19 cellular contexts compared by ENCODE assay signal in the genomic region with DNA sequence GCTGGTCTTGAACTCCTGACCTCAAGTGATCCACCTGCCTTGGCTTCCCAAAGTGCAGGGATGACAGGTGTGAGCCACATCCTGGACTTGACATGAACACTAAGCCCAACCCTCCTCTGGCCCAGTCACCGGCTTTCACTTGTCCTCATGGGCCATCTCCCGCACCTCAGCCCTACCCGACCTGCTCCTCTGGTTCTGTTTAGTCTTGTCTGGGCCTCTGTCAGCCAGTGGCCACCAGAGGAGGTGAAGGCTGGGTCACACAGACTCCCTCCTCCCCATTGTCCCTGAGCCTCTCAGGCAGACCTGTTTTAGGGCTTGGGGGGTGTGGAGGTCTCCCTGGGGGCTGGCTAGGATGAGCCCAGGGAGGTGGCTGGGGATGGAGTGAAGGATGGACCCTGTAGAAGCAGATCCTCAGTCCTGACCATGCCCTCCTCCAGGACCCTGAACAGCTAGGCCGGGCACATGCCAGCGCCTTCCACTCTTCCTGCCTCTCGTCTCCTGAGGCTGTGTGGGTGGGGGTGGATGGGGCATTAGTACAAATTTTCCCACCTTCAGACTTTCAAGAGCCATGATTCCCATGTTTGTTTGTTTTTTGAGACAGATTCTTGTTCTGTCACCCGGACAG. TPM values are rescaled to one million over a fixed set of nuclear protein-coding genes. Genes with fewer than 3 reads are reported as not detected.
DNase-seq lines count a peak whose midpoint lies in the region; ATAC-seq and TF ChIP-seq lines count a peak whose summit lies in the region.
"Had no signal": no experiment of that assay in that cellular context is flagged by ENCODE, and none has a peak within 500 bp of the region (broad histone marks: within the 10 kb centered on the region; RNA-seq: fewer than 3 reads in every experiment).

No MANE protein-coding gene starts in this region.

- peak overlapping the region; percentile 75 for H2BK12ac ChIP-seq in mesenchymal stem cell (ENCODE audit: low read length in 2 of 2)

- no peak overlapping the region for H3K4me2 ChIP-seq in mesenchymal stem cell (ENCODE audit: low read length, poor library complexity, severe bottlenecking)

- H2BK120ac ChIP-seq in mesenchymal stem cell (ENCODE audit: low read depth, low read length): no peak overlapping the region

- no peaks in the 10 kb centered on the region for H3K36me3 ChIP-seq in mesenchymal stem cell (ENCODE audit: control insufficient read depth in 1 of 2, insufficient read depth in 2 of 2, low read depth in 1 of 2, low read length in 2 of 2)

- H3K9me3 ChIP-seq in mesenchymal stem cell (ENCODE audit: control insufficient read depth, low read length): no peaks in the 10 kb centered on the region

- H2BK15ac ChIP-seq in mesenchymal stem cell (ENCODE audit: low read depth, poor library complexity, severe bottlenecking): peak overlapping the region; percentile 6

- H3K27ac ChIP-seq in mesenchymal stem cell (ENCODE audit: low read length, poor library complexity, severe bottlenecking) (no peak overlapping the region), substantia nigra (ENCODE audit: low read depth, low read length, poor library complexity, severe bottlenecking) (no peak overlapping the region)
- H3K27ac ChIP-seq: HL-60 had no signal

- H2BK5ac ChIP-seq in mesenchymal stem cell (ENCODE audit: low read depth, low read length, poor library complexity, severe bottlenecking): no peak overlapping the region

- H3K4me3 Mint-ChIP-seq in dendritic cell treated with granulocyte-macrophage colony-stimulating factor and Interleukin-4, amounts not matched to agents 40 ng/mL and 50 ng/mL, for 4 days: no peak overlapping the region
- no peak overlapping the region for H3K4me3 Mint-ChIP-seq in stimulated activated naive B cell treated with anti-CD40 and anti-IgM and Interleukin-4, amounts not matched to agents 10 μg/mL and 1 μg/mL and 100 μg/mL, for 72 hours
- H3K4me3 Mint-ChIP-seq in stimulated activated effector memory CD8-positive, alpha-beta T cell treated with anti-CD3 and anti-CD28 coated beads, Interleukin-12 subunit alpha, Interleukin-12 subunit beta, amount 100 ng/mL, for 72 hours: no peak overlapping the region
- H3K4me3 Mint-ChIP-seq: CD8-positive, alpha-beta memory T cell had no signal

- no peak overlapping the region for H3K23ac ChIP-seq in mesenchymal stem cell (ENCODE audit: low read length in 2 of 2)

- H3K4me3 ChIP-seq in LNCaP clone FGC (ENCODE audit: low read depth, low read length) (no peak overlapping the region), mesenchymal stem cell (ENCODE audit: insufficient read depth in 1 of 2, low read depth in 1 of 2, low read length in 2 of 2) (no peak overlapping the region)

- H3K27ac Mint-ChIP-seq in dendritic cell treated with granulocyte-macrophage colony-stimulating factor and Interleukin-4, amounts not matched to agents 40 ng/mL and 50 ng/mL, for 4 days: peak overlapping the region; percentile 56
- peak overlapping the region; percentile 9 for H3K27ac Mint-ChIP-seq in stimulated activated naive B cell treated with anti-CD40 and anti-IgM and Interleukin-4, amounts not matched to agents 10 μg/mL and 1 μg/mL and 100 μg/mL, for 72 hours
- no peak overlapping the region for H3K27ac Mint-ChIP-seq in stimulated activated effector memory CD8-positive, alpha-beta T cell treated with anti-CD3 and anti-CD28 coated beads, Interleukin-12 subunit alpha, Interleukin-12 subunit beta, amount 100 ng/mL, for 72 hours

- DNase-seq in LNCaP clone FGC (ENCODE audit: low read depth): peak; percentile 65
- DNase-seq in mesenchymal stem cell: no peak
- DNase-seq in stimulated activated naive B cell treated with anti-CD40 and anti-IgM and Interleukin-4, amounts not matched to agents 10 μg/mL and 1 μg/mL and 100 μg/mL, for 72 hours: no peak
- no peak for DNase-seq in substantia nigra (lab: John Stamatoyannopoulos, UW)
- no peak for DNase-seq in stimulated activated effector memory CD8-positive, alpha-beta T cell treated with anti-CD3 and anti-CD28 coated beads, Interleukin-12 subunit alpha, Interleukin-12 subunit beta, amount 100 ng/mL, for 72 hours (ENCODE audit: low spot score in 2 of 2)
- DNase-seq in stimulated activated CD4-positive, alpha-beta T cell treated with anti-CD3 and anti-CD28 coated beads, Interleukin-4, amount 100 ng/mL, for 24 hours: no peak
- DNase-seq: Calu3, H7, NCI-H1105, NCI-H1436 treated with DMSO at 0.1 percent for 48 hours, NCI-H187 treated with DMSO at 0.1 percent for 48 hours, NCI-H2171 treated with DMSO at 0.1 percent for 48 hours, NCI-H524 treated with DMSO at 0.1 percent for 48 hours, NCI-H774, Right ventricle myocardium superior had no signal

- no peak overlapping the region for H2AFZ ChIP-seq in mesenchymal stem cell (ENCODE audit: low read depth, low read length)

- no peak overlapping the region for H2AK5ac ChIP-seq in mesenchymal stem cell (ENCODE audit: low read length, severe bottlenecking)

- intact Hi-C loops in dendritic cell treated with granulocyte-macrophage colony-stimulating factor and Interleukin-4, amounts not matched to agents 40 ng/mL and 50 ng/mL, for 4 days (cut with micrococcal nuclease): no loop called here

- peaks cover 10% of the 10 kb centered on the region for H3K4me1 Mint-ChIP-seq in dendritic cell treated with granulocyte-macrophage colony-stimulating factor and Interleukin-4, amounts not matched to agents 40 ng/mL and 50 ng/mL, for 4 days (ENCODE audit: low read depth)
- H3K4me1 Mint-ChIP-seq in stimulated activated naive B cell treated with anti-CD40 and anti-IgM and Interleukin-4, amounts not matched to agents 10 μg/mL and 1 μg/mL and 100 μg/mL, for 72 hours: peaks cover 0 to 12% of the 10 kb centered on the region in 2 donors
- no peaks in the 10 kb centered on the region for H3K4me1 Mint-ChIP-seq in stimulated activated effector memory CD8-positive, alpha-beta T cell treated with anti-CD3 and anti-CD28 coated beads, Interleukin-12 subunit alpha, Interleukin-12 subunit beta, amount 100 ng/mL, for 72 hours
- H3K4me1 Mint-ChIP-seq: CD14-positive monocyte; CD8-positive, alpha-beta memory T cell had no signal

- no peak for TF ChIP-seq CTCF in LNCaP clone FGC (IDR thresholded peaks at IDR 0.05; ENCODE audit: control insufficient read depth, extremely low read depth, insufficient read depth)

- H3K4ac ChIP-seq in mesenchymal stem cell (ENCODE audit: low read depth in 1 of 2, low read length in 2 of 2): peak overlapping the region in 1 of 2 experiments; percentile 15

- H3K27me3 ChIP-seq in mesenchymal stem cell (ENCODE audit: control insufficient read depth in 1 of 2, insufficient read depth in 1 of 2, low read length in 2 of 2): peaks cover 0 to 11% of the 10 kb centered on the region in 2 experiments

- no peaks in the 10 kb centered on the region for H3K36me3 Mint-ChIP-seq in dendritic cell treated with granulocyte-macrophage colony-stimulating factor and Interleukin-4, amounts not matched to agents 40 ng/mL and 50 ng/mL, for 4 days (ENCODE audit: low read depth)
- H3K36me3 Mint-ChIP-seq in stimulated activated naive B cell treated with anti-CD40 and anti-IgM and Interleukin-4, amounts not matched to agents 10 μg/mL and 1 μg/mL and 100 μg/mL, for 72 hours: no peaks in the 10 kb centered on the region
- H3K36me3 Mint-ChIP-seq in stimulated activated effector memory CD8-positive, alpha-beta T cell treated with anti-CD3 and anti-CD28 coated beads, Interleukin-12 subunit alpha, Interleukin-12 subunit beta, amount 100 ng/mL, for 72 hours: no peaks in the 10 kb centered on the region
- H3K36me3 Mint-ChIP-seq: CD14-positive monocyte; CD8-positive, alpha-beta memory T cell had no signal

- no peaks in the 10 kb centered on the region for H3K9me3 Mint-ChIP-seq in dendritic cell treated with granulocyte-macrophage colony-stimulating factor and Interleukin-4, amounts not matched to agents 40 ng/mL and 50 ng/mL, for 4 days
- H3K9me3 Mint-ChIP-seq in stimulated activated naive B cell treated with anti-CD40 and anti-IgM and Interleukin-4, amounts not matched to agents 10 μg/mL and 1 μg/mL and 100 μg/mL, for 72 hours: no peaks in the 10 kb centered on the region
- no peaks in the 10 kb centered on the region for H3K9me3 Mint-ChIP-seq in stimulated activated effector memory CD8-positive, alpha-beta T cell treated with anti-CD3 and anti-CD28 coated beads, Interleukin-12 subunit alpha, Interleukin-12 subunit beta, amount 100 ng/mL, for 72 hours
- H3K9me3 Mint-ChIP-seq: CD14-positive monocyte; CD8-positive, alpha-beta memory T cell had no signal

- H3K27me3 Mint-ChIP-seq in dendritic cell treated with granulocyte-macrophage colony-stimulating factor and Interleukin-4, amounts not matched to agents 40 ng/mL and 50 ng/mL, for 4 days: peaks cover 11% of the 10 kb centered on the region
- no peaks in the 10 kb centered on the region for H3K27me3 Mint-ChIP-seq in stimulated activated naive B cell treated with anti-CD40 and anti-IgM and Interleukin-4, amounts not matched to agents 10 μg/mL and 1 μg/mL and 100 μg/mL, for 72 hours

- H4K91ac ChIP-seq in mesenchymal stem cell (ENCODE audit: low read length): peak overlapping the region; percentile 30

- H3K4me1 ChIP-seq in mesenchymal stem cell (ENCODE audit: control insufficient read depth, insufficient read depth, low read depth, low read length): peaks cover 29% of the 10 kb centered on the region

- peak overlapping the region in 1 of 2 experiments; percentile 0 for H3K18ac ChIP-seq in mesenchymal stem cell (ENCODE audit: low read depth in 1 of 2, low read length in 2 of 2)

- no peaks in the 10 kb centered on the region for H3K79me1 ChIP-seq in mesenchymal stem cell (replicated peaks; ENCODE audit: low read length, poor library complexity, severe bottlenecking)

- WGBS in mesenchymal stem cell: 84% methylated on average over 4 of the region's 7 CpGs

- no peak overlapping the region for H3K14ac ChIP-seq in mesenchymal stem cell (ENCODE audit: low read length in 2 of 2)

- H3K9ac ChIP-seq in mesenchymal stem cell (ENCODE audit: low read length): no peak overlapping the region

- peak overlapping the region; percentile 55 for H4K8ac ChIP-seq in mesenchymal stem cell (ENCODE audit: low read length)

- ATAC-seq in stimulated activated naive B cell treated with anti-CD40 and anti-IgM and Interleukin-4, amounts not matched to agents 10 μg/mL and 1 μg/mL and 100 μg/mL, for 72 hours (replicated peaks): no peak
- no peak for ATAC-seq in stimulated activated effector memory CD8-positive, alpha-beta T cell treated with anti-CD3 and anti-CD28 coated beads, Interleukin-12 subunit alpha, Interleukin-12 subunit beta, amount 100 ng/mL, for 72 hours

RNA-seq across cellular contexts. Expression of a gene that starts 26.1 kb away (rescaled TPM):
- 0.07 TPM for polyA plus RNA-seq in mesenchymal stem cell (2013, experiment 1 of 2)
- 0.07 TPM for polyA plus RNA-seq in mesenchymal stem cell (2013, experiment 2 of 2)
- polyA plus RNA-seq: CD14-positive monocyte; CD8-positive, alpha-beta memory T cell had no signal

RNA-seq across cellular contexts. Expression of a gene that starts 34.8 kb away (rescaled TPM):
- 9.7 TPM for polyA plus RNA-seq in mesenchymal stem cell (2013, experiment 1 of 2)
- polyA plus RNA-seq in mesenchymal stem cell (2013, experiment 2 of 2): 9.5 TPM
